1 cellular context compared by ENCODE assay signal in the genomic region with DNA sequence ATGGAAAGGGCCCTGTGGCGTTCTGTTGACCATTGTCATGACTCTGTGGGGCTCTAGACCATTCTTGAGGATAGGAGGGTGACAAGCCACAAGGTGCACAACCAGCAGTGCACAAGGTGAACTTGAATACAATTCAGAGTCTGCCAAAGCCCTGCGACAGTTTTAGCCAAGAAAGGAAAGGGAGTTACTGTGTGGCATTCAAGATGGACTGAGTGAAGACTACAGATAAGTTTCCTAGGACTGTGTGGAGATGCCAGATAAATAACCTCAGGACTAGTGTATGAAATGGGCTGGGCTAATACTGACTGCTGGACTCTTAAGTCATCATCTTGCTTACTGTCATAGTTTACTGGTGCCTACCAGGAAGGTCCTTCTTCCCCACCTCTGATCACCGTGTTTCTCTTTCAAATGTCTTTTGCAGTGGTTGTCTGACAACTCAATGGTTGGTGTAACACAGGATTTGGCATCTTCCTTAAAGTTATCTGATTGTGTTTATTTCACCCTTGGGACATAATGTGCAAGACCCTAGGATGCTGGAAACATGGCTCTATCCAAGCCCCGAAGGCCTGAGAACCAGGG.
TF ChIP-seq lines count a peak whose summit lies in the region.

No MANE protein-coding gene starts in this region.

TF ChIP-seq in K562, 482 proteins besides CTCF, POLR2A, EP300 and RAD21 (continued from another document and continues in another):
- TF ChIP-seq, protein P1, sequence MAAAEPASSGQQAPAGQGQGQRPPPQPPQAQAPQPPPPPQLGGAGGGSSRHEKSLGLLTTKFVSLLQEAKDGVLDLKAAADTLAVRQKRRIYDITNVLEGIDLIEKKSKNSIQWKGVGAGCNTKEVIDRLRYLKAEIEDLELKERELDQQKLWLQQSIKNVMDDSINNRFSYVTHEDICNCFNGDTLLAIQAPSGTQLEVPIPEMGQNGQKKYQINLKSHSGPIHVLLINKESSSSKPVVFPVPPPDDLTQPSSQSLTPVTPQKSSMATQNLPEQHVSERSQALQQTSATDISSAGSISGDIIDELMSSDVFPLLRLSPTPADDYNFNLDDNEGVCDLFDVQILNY (CRISPR knock-in tag; IDR thresholded peaks at IDR 0.05): no peak
- TF ChIP-seq CBX2 (IDR thresholded peaks at IDR 0.05; ENCODE audit: insufficient read depth, low read length, poor library complexity, severe bottlenecking): no peak
- TF ChIP-seq SAFB2 (IDR thresholded peaks at IDR 0.05; ENCODE audit: borderline replicate concordance, low read depth, low read length, severe bottlenecking): no peak
- no peak for TF ChIP-seq RBM14 (IDR thresholded peaks at IDR 0.05; ENCODE audit: borderline replicate concordance, insufficient read depth, low read depth, low read length)
- 0 out of 2 replicates have a peak, but pooled peaks have one; percentile 29 for TF ChIP-seq TARDBP (IDR thresholded peaks at IDR 0.05)
- peak; percentile 69 for TF ChIP-seq TOE1 (IDR thresholded peaks at IDR 0.05; ENCODE audit: borderline replicate concordance)
- no peak for TF ChIP-seq TOE1 (CRISPR knock-in tag; IDR thresholded peaks at IDR 0.05; ENCODE audit: borderline replicate concordance, low read depth)
- no peak for TF ChIP-seq FOXJ3 (CRISPR knock-in tag; IDR thresholded peaks at IDR 0.05)
- TF ChIP-seq ELF2 (CRISPR knock-in tag; IDR thresholded peaks at IDR 0.05): no peak
- TF ChIP-seq POLR2AphosphoS5 (IDR thresholded peaks at IDR 0.05; ENCODE audit: control insufficient read depth, insufficient read depth, low read depth, low read length): peak; percentile 97
- TF ChIP-seq, protein P2, sequence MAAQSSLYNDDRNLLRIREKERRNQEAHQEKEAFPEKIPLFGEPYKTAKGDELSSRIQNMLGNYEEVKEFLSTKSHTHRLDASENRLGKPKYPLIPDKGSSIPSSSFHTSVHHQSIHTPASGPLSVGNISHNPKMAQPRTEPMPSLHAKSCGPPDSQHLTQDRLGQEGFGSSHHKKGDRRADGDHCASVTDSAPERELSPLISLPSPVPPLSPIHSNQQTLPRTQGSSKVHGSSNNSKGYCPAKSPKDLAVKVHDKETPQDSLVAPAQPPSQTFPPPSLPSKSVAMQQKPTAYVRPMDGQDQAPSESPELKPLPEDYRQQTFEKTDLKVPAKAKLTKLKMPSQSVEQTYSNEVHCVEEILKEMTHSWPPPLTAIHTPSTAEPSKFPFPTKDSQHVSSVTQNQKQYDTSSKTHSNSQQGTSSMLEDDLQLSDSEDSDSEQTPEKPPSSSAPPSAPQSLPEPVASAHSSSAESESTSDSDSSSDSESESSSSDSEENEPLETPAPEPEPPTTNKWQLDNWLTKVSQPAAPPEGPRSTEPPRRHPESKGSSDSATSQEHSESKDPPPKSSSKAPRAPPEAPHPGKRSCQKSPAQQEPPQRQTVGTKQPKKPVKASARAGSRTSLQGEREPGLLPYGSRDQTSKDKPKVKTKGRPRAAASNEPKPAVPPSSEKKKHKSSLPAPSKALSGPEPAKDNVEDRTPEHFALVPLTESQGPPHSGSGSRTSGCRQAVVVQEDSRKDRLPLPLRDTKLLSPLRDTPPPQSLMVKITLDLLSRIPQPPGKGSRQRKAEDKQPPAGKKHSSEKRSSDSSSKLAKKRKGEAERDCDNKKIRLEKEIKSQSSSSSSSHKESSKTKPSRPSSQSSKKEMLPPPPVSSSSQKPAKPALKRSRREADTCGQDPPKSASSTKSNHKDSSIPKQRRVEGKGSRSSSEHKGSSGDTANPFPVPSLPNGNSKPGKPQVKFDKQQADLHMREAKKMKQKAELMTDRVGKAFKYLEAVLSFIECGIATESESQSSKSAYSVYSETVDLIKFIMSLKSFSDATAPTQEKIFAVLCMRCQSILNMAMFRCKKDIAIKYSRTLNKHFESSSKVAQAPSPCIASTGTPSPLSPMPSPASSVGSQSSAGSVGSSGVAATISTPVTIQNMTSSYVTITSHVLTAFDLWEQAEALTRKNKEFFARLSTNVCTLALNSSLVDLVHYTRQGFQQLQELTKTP (IDR thresholded peaks at IDR 0.05; ENCODE audit: low read depth in 1 of 2, partially characterized antibody in 2 of 2): peak in 1 of 2 experiments; percentile 72
- TF ChIP-seq EHMT2 (IDR thresholded peaks at IDR 0.05): peak; percentile 70
- peak; percentile 53; the same call in 1 of the 2 replicates for TF ChIP-seq ETV1 (tag; conservative IDR thresholded peaks at IDR 0.05; ENCODE audit: low read depth)
- TF ChIP-seq, protein P3, sequence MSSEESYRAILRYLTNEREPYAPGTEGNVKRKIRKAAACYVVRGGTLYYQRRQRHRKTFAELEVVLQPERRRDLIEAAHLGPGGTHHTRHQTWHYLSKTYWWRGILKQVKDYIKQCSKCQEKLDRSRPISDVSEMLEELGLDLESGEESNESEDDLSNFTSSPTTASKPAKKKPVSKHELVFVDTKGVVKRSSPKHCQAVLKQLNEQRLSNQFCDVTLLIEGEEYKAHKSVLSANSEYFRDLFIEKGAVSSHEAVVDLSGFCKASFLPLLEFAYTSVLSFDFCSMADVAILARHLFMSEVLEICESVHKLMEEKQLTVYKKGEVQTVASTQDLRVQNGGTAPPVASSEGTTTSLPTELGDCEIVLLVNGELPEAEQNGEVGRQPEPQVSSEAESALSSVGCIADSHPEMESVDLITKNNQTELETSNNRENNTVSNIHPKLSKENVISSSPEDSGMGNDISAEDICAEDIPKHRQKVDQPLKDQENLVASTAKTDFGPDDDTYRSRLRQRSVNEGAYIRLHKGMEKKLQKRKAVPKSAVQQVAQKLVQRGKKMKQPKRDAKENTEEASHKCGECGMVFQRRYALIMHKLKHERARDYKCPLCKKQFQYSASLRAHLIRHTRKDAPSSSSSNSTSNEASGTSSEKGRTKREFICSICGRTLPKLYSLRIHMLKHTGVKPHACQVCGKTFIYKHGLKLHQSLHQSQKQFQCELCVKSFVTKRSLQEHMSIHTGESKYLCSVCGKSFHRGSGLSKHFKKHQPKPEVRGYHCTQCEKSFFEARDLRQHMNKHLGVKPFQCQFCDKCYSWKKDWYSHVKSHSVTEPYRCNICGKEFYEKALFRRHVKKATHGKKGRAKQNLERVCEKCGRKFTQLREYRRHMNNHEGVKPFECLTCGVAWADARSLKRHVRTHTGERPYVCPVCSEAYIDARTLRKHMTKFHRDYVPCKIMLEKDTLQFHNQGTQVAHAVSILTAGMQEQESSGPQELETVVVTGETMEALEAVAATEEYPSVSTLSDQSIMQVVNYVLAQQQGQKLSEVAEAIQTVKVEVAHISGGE (CRISPR knock-in tag; IDR thresholded peaks at IDR 0.05): peak in 1 of 3 experiments; percentile 77; a peak in 2 of 6 replicates
- TF ChIP-seq DDX20 (tag; IDR thresholded peaks at IDR 0.05; ENCODE audit: low read depth): no peak
- TF ChIP-seq, protein P4, sequence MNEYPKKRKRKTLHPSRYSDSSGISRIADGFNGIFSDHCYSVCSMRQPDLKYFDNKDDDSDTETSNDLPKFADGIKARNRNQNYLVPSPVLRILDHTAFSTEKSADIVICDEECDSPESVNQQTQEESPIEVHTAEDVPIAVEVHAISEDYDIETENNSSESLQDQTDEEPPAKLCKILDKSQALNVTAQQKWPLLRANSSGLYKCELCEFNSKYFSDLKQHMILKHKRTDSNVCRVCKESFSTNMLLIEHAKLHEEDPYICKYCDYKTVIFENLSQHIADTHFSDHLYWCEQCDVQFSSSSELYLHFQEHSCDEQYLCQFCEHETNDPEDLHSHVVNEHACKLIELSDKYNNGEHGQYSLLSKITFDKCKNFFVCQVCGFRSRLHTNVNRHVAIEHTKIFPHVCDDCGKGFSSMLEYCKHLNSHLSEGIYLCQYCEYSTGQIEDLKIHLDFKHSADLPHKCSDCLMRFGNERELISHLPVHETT (CRISPR knock-in tag; conservative IDR thresholded peaks at IDR 0.05 in 1 of 2, IDR thresholded peaks at IDR 0.05 in 1 of 2): peak in 1 of 2 experiments; percentile 69; a peak in 1 of 4 replicates
- TF ChIP-seq SLC30A9 (CRISPR knock-in tag; IDR thresholded peaks at IDR 0.05): no peak
- TF ChIP-seq NFRKB (IDR thresholded peaks at IDR 0.05; ENCODE audit: low read depth): no peak
- TF ChIP-seq, protein P5, sequence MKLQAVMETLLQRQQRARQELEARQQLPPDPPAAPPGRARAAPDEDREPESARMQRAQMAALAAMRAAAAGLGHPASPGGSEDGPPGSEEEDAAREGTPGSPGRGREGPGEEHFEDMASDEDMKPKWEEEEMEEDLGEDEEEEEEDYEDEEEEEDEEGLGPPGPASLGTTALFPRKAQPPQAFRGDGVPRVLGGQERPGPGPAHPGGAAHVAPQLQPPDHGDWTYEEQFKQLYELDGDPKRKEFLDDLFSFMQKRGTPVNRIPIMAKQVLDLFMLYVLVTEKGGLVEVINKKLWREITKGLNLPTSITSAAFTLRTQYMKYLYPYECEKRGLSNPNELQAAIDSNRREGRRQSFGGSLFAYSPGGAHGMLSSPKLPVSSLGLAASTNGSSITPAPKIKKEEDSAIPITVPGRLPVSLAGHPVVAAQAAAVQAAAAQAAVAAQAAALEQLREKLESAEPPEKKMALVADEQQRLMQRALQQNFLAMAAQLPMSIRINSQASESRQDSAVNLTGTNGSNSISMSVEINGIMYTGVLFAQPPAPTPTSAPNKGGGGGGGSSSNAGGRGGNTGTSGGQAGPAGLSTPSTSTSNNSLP (IDR thresholded peaks at IDR 0.05; ENCODE audit: borderline replicate concordance, low read depth, low read length): 0 out of 2 replicates have a peak, but pooled peaks have one; percentile 59
- TF ChIP-seq, protein P6, sequence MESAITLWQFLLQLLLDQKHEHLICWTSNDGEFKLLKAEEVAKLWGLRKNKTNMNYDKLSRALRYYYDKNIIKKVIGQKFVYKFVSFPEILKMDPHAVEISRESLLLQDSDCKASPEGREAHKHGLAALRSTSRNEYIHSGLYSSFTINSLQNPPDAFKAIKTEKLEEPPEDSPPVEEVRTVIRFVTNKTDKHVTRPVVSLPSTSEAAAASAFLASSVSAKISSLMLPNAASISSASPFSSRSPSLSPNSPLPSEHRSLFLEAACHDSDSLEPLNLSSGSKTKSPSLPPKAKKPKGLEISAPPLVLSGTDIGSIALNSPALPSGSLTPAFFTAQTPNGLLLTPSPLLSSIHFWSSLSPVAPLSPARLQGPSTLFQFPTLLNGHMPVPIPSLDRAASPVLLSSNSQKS (CRISPR knock-in tag; IDR thresholded peaks at IDR 0.05): no peak
- TF ChIP-seq, protein P7, sequence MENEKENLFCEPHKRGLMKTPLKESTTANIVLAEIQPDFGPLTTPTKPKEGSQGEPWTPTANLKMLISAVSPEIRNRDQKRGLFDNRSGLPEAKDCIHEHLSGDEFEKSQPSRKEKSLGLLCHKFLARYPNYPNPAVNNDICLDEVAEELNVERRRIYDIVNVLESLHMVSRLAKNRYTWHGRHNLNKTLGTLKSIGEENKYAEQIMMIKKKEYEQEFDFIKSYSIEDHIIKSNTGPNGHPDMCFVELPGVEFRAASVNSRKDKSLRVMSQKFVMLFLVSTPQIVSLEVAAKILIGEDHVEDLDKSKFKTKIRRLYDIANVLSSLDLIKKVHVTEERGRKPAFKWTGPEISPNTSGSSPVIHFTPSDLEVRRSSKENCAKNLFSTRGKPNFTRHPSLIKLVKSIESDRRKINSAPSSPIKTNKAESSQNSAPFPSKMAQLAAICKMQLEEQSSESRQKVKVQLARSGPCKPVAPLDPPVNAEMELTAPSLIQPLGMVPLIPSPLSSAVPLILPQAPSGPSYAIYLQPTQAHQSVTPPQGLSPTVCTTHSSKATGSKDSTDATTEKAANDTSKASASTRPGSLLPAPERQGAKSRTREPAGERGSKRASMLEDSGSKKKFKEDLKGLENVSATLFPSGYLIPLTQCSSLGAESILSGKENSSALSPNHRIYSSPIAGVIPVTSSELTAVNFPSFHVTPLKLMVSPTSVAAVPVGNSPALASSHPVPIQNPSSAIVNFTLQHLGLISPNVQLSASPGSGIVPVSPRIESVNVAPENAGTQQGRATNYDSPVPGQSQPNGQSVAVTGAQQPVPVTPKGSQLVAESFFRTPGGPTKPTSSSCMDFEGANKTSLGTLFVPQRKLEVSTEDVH (IDR thresholded peaks at IDR 0.05; ENCODE audit: low read depth, partially characterized antibody): no peak
- TF ChIP-seq MTA2 (IDR thresholded peaks at IDR 0.05; ENCODE audit: low read depth): peak; percentile 97
- TF ChIP-seq, protein P8, sequence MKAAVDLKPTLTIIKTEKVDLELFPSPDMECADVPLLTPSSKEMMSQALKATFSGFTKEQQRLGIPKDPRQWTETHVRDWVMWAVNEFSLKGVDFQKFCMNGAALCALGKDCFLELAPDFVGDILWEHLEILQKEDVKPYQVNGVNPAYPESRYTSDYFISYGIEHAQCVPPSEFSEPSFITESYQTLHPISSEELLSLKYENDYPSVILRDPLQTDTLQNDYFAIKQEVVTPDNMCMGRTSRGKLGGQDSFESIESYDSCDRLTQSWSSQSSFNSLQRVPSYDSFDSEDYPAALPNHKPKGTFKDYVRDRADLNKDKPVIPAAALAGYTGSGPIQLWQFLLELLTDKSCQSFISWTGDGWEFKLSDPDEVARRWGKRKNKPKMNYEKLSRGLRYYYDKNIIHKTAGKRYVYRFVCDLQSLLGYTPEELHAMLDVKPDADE (conservative IDR thresholded peaks at IDR 0.05; ENCODE audit: control insufficient read depth, low read depth, low read length): no peak
- no peak for TF ChIP-seq PPARD (CRISPR knock-in tag; IDR thresholded peaks at IDR 0.05)
- TF ChIP-seq ZNF347 (CRISPR knock-in tag; IDR thresholded peaks at IDR 0.05; ENCODE audit: low read depth): no peak
- TF ChIP-seq ZNF76 (CRISPR knock-in tag; IDR thresholded peaks at IDR 0.05; ENCODE audit: borderline replicate concordance): no peak
- TF ChIP-seq FOXK2 (conservative IDR thresholded peaks at IDR 0.05 in 1 of 2, IDR thresholded peaks at IDR 0.05 in 1 of 2; ENCODE audit: low read depth in 2 of 2): peak; percentile 27 to 71; a peak in 3 of 4 replicates
- TF ChIP-seq ZNF3 (CRISPR knock-in tag; IDR thresholded peaks at IDR 0.05): no peak
- no peak for TF ChIP-seq SAP30 (IDR thresholded peaks at IDR 0.05; ENCODE audit: borderline replicate concordance, insufficient read depth, low read depth, low read length, poor library complexity, severe bottlenecking)
- no peak for TF ChIP-seq KDM2B (CRISPR knock-in tag; IDR thresholded peaks at IDR 0.05)
- TF ChIP-seq ELF1 (tag; IDR thresholded peaks at IDR 0.05): no peak
- peak; percentile 51 to 77; a peak in 2 of 4 replicates for TF ChIP-seq MAZ (CRISPR knock-in tag; conservative IDR thresholded peaks at IDR 0.05 in 1 of 2, IDR thresholded peaks at IDR 0.05 in 1 of 2)
- peak; percentile 96 for TF ChIP-seq ZBTB17 (CRISPR knock-in tag; IDR thresholded peaks at IDR 0.05)
